ENCODE assay signal across 9 cellular contexts in the genomic region with DNA sequence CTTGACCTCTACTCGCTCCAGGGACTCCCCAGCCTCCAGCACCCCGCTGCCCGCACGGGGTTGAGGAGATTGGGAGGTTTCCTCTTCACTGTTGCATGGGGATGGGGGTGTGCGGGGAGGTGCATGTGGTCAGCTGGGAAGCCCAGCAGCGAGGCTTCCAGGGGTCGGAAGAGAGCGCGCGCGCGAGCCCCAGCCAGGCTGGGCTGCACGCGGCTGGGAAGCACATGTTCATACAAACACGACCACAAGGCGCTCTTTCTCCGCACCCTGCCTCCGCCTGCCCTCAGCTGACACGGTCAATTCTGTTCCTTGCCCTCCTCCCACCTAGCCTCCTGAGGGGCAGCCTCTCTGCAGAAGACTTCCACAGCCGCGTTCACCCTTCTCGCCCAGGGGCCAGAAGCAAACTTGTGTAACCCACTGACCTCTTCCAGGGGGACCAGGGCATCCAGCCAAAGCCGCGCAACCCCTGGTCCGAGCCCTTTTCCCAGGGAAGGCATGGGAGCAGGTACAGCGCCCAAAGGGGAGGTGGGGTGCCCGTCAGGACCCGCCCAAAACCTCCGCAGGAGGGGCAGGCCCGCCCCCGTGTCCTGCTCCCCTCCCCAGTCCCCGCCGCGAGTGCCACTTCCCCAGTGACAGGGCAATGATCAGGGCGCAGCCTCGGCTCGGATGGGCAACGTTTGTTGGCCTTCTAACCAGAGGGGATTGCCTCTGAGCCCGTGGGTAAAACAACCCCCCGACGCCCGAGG. TPM values are rescaled to one million over a fixed set of nuclear protein-coding genes. Genes with fewer than 3 reads are reported as not detected.
A peak's percentile ranks its signal among the peaks of the same experiment; 100 is the strongest.
DNase-seq lines count a peak whose midpoint lies in the region; TF ChIP-seq lines count a peak whose summit lies in the region.
"Had no signal": no experiment of that assay in that cellular context is flagged by ENCODE, and none has a peak within 500 bp of the region (broad histone marks: within the 10 kb centered on the region; RNA-seq: fewer than 3 reads in every experiment).

No MANE protein-coding gene starts in this region.

- TF ChIP-seq CTCF in GM13976 (IDR thresholded peaks at IDR 0.05; ENCODE audit: borderline replicate concordance, control extremely low read depth, extremely low read depth, insufficient read depth, missing control alignments): no peak
- TF ChIP-seq CTCF in spleen (IDR thresholded peaks at IDR 0.05 in 8 of 11, conservative IDR thresholded peaks at IDR 0.05 in 3 of 11): no peak

- peaks cover 0 to 48% (median 32%) of the 10 kb centered on the region in 7 donors for H3K27me3 ChIP-seq in spleen (replicated peaks in 1 of 7)

- H3K9me3 ChIP-seq in spleen: no peaks in the 10 kb centered on the region

- intact Hi-C loops in spleen (cut with DNase I; ENCODE audit: low total_unique reads): no loop called here

- 11 to 22% (median 18%) methylated on average over 27 to 42 of the region's 42 CpGs for WGBS in spleen, 5 donors

- DNase-seq in GM13976 (ENCODE audit: low spot score): peak; percentile 38
- DNase-seq in brain pericyte (ENCODE audit: low read depth, low spot score): peak; percentile 51
- DNase-seq in iPS-NIHi7 (ENCODE audit: extremely low spot score): peak; percentile 44
- peak; percentile 85 for DNase-seq in spleen
- no peak for DNase-seq in kidney glomerular epithelial cell (lab: John Stamatoyannopoulos, UW)
- no peak for DNase-seq in SKM-1 treated with dmso at 0.1 percent for 144 hours (lab: John Stamatoyannopoulos, UW; ENCODE audit: unreplicated experiment)
- no peak for DNase-seq in KBM-7
- no peak for DNase-seq in NCI-H1694 (lab: John Stamatoyannopoulos, UW)
- DNase-seq: NCI-H2081 treated with DMSO at 0.1 percent for 48 hours had no signal

- in situ Hi-C loops in GM13976 (cut with MboI; ENCODE audit: low sequenced_read_pairs, unreplicated experiment): no loop called here
- in situ Hi-C loops in KBM-7 (cut with MboI; ENCODE audit: low pct_unique_long_range_greater_than_20kb, low sequenced_read_pairs): no loop called here

- peak overlapping the region in 1 of 8 donors; percentile 31 for H3K27ac ChIP-seq in spleen

- no peaks in the 10 kb centered on the region for H3K36me3 ChIP-seq in spleen

- peaks cover 6 to 28% (median 21%) of the 10 kb centered on the region in 6 donors for H3K4me1 ChIP-seq in spleen

- H3K4me3 ChIP-seq in spleen: peak overlapping the region in 6 of 8 donors; percentile 26 to 58 (median 32)

- no peak for TF ChIP-seq POLR2A in spleen (IDR thresholded peaks at IDR 0.05)

RNA-seq across cellular contexts. Expression of gene COL24A1, which starts 1.3 kb away (rescaled TPM):
- total RNA-seq in spleen: 1 to 10 TPM in 1 of 7 donors, under 1 TPM in 6; 0.30 to 1.1 (median 0.77) TPM
- under 1 TPM; 0.06 to 0.13 (median 0.06) TPM for polyA plus RNA-seq in spleen

Comparison
In these comparisons a context has a peak if more than half of its experiments do, and no peak if none do; other contexts are left out.
1. DNase-seq: peak in GM13976 (single experiment), brain pericyte (single experiment), iPS-NIHi7 (single experiment) and spleen (single experiment); none in kidney glomerular epithelial cell (single experiment), SKM-1 treated with dmso at 0.1 percent for 144 hours (single experiment), KBM-7 (single experiment) and NCI-H1694 (single experiment).